13 cellular contexts compared by ENCODE assay signal in the genomic region with DNA sequence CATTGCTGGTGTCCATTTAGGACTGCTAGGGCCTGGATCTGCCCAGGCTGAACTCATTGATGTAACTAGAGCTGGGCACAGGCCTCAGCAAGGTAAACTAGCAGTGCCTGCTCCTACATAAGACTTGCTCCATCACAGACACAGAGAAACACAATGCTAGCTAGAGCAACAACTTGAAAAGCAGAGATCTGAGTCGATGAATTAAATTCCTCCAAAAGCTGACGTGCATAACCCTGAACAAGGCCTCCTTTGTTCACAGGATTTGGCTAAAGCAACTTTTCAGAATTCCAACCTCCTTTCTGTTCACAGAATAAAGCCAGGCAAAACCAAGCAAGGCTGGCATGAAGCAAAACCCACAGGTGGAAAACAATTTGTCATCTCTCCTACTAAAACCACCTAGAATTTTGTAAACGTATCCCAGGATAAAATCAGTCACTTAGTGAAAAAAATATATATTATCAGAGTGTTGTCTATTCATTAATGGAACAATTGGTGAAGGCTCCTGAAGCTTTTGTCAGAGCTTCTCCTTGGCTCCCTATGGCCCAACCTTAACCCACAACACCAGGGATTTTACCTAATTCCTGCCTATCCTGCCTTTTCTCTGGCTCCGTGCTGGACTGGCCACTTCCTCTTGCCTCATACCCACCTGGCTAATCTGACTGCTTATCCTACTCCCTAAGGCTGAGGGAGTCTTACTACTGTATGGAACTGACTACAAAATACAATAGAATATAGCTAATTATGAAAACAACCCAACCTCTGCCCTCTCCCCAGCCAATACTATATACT. TPM values are rescaled to one million over a fixed set of nuclear protein-coding genes. Genes with fewer than 3 reads are reported as not detected.
DNase-seq lines count a peak whose midpoint lies in the region; ATAC-seq and TF ChIP-seq lines count a peak whose summit lies in the region.
"Had no signal": no experiment of that assay in that cellular context is flagged by ENCODE, and none has a peak within 500 bp of the region (broad histone marks: within the 10 kb centered on the region; RNA-seq: fewer than 3 reads in every experiment).

No MANE protein-coding gene starts in this region.

- H3K9me3 ChIP-seq in RWPE2 (ENCODE audit: severe bottlenecking) (no peaks in the 10 kb centered on the region), suprapubic skin (no peaks in the 10 kb centered on the region)

- H3K4me3 ChIP-seq in RWPE2 (ENCODE audit: severe bottlenecking) (no peak overlapping the region), suprapubic skin (no peak overlapping the region)

- ATAC-seq in RWPE2 (ENCODE audit: low read depth) (peak; percentile 27; the same call in 1 of the 3 replicates), GM18858 (IDR thresholded peaks at IDR 0.05; ENCODE audit: unreplicated experiment) (no peak), HG02884 (IDR thresholded peaks at IDR 0.05; ENCODE audit: unreplicated experiment) (no peak)
- ATAC-seq: stimulated activated memory B cell treated with anti-CD40 and anti-IgM and Interleukin-4, amounts not matched to agents 10 μg/mL and 1 μg/mL and 100 μg/mL, for 72 hours had no signal

- DNase-seq in RWPE2 (ENCODE audit: low spot score) (no peak), epidermal melanocyte (ENCODE audit: insufficient read length, low spot score) (peak; percentile 37), medulla oblongata (ENCODE audit: extremely low spot score) (peak; percentile 54), suprapubic skin (ENCODE audit: low spot score in 2 of 2) (no peak), NCI-H2029 (lab: John Stamatoyannopoulos, UW) (no peak)
- DNase-seq in stimulated activated CD4-positive, alpha-beta T cell treated with anti-CD3 and anti-CD28 coated beads, Interleukin-12 subunit alpha, Interleukin-12 subunit beta, amount 100 ng/mL, for 4 hours = no peak
- DNase-seq: activated naive CD4-positive, alpha-beta T cell treated with anti-CD3 and anti-CD28 coated beads, Interleukin-2, amount 50 U/mL, for 16 hours; DND-41; MM.1S; NCI-H226 had no signal

- no peak for TF ChIP-seq POLR2A in suprapubic skin (IDR thresholded peaks at IDR 0.05)

- H3K27me3 ChIP-seq in RWPE2 (ENCODE audit: insufficient read depth, poor library complexity, severe bottlenecking) (no peaks in the 10 kb centered on the region), suprapubic skin (no peaks in the 10 kb centered on the region)

- no peaks in the 10 kb centered on the region for H3K36me3 ChIP-seq in RWPE2 (ENCODE audit: low read depth)
- no peaks in the 10 kb centered on the region for H3K36me3 ChIP-seq in suprapubic skin

- no peak for TF ChIP-seq EP300 in suprapubic skin (IDR thresholded peaks at IDR 0.05)

- H3K4me1 ChIP-seq in RWPE2 (ENCODE audit: insufficient read depth, poor library complexity, severe bottlenecking) (no peaks in the 10 kb centered on the region), suprapubic skin (peaks cover 3% of the 10 kb centered on the region)

- WGBS in suprapubic skin = 70% methylated on average over 4 of the region's 4 CpGs

- TF ChIP-seq CTCF in RWPE2 (IDR thresholded peaks at IDR 0.05; ENCODE audit: poor library complexity, severe bottlenecking) (no peak), suprapubic skin (IDR thresholded peaks at IDR 0.05) (no peak)

- H3K27ac ChIP-seq in RWPE2 (ENCODE audit: poor library complexity, severe bottlenecking) = no peak overlapping the region
- H3K27ac ChIP-seq in suprapubic skin = peak overlapping the region; percentile 9

RNA-seq across cellular contexts. Expression of a gene that starts 39.9 kb away (rescaled TPM):
- total RNA-seq in suprapubic skin = 1 to 10 TPM in 1 of 4 donors, under 1 TPM in 3; 0.68 to 1.2 (median 0.87) TPM

Comparison
In these comparisons a context has a peak if more than half of its experiments do, and no peak if none do; other contexts are left out.
1. DNase-seq: peak in epidermal melanocyte (single experiment) and medulla oblongata (single experiment); none in RWPE2 (single experiment), suprapubic skin (0 of 2), stimulated activated CD4-positive, alpha-beta T cell treated with anti-CD3 and anti-CD28 coated beads, Interleukin-12 subunit alpha, Interleukin-12 subunit beta, amount 100 ng/mL, for 4 hours (single experiment) and NCI-H2029 (single experiment).